1 cellular context compared by ENCODE assay signal in the genomic region with DNA sequence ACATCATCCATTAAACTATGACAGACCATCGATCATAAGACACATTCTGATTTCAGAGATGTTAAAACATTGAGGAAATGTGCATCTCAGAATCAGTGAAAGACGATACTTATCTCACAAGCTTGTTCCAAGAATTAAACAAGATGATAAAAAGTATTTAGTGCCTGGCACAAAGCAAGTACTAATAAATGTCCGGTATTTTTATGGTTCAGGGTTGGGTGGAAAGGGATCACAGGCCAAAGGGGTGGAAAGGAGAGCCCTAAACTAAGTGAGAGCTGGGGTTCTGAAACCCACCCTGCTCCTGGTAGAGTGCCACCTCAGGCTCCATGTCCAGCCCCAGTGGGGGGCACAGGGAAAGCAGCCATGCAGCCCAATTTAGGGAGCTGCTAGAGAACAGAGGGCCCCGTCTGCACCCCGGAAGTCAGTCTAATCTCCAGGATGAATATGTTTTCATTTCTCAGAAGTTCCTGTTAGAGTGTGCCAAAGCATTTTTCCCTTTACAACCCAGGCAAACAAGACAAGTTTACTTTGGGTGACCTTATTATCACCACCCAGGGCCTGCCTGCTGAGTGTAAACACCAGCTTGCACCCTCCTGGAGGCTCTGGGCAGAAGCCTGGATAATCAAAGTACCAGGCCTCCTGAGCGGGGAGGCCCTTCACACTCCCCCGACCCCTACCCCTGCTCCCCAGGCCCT.
TF ChIP-seq lines count a peak whose summit lies in the region.

No MANE protein-coding gene starts in this region.

TF ChIP-seq in liver, 16 proteins besides CTCF, POLR2A, EP300 and RAD21 (continued from another document):
- TF ChIP-seq YY1 (IDR thresholded peaks at IDR 0.05), result no peak
- TF ChIP-seq RXRA (IDR thresholded peaks at IDR 0.05), result peak; percentile 59 to 74
- no peak for TF ChIP-seq HNF4G (IDR thresholded peaks at IDR 0.05)
- TF ChIP-seq FOXA1 (IDR thresholded peaks at IDR 0.05), result peak; percentile 98
- peak; percentile 98 for TF ChIP-seq FOXA2 (IDR thresholded peaks at IDR 0.05)
- no peak for TF ChIP-seq MAX (IDR thresholded peaks at IDR 0.05)
